Comparison of ENCODE assay signal across 18 cellular contexts in genomic region chr7:103704701-103705100, GRCh38.
DNase-seq lines count a peak whose midpoint lies in the region.
"Had no signal": no experiment of that assay in that cellular context is flagged by ENCODE, and none has a peak within 500 bp of the region (broad histone marks: within the 10 kb centered on the region; RNA-seq: fewer than 3 reads in every experiment).

No MANE protein-coding gene starts in this region.

- peak; percentile 94 for DNase-seq in DMS 273 (lab: John Stamatoyannopoulos, UW; ENCODE audit: unreplicated experiment)
- peak; percentile 64 for DNase-seq in NCI-H1092 treated with DMSO at 0.1 percent for 48 hours (lab: John Stamatoyannopoulos, UW)
- DNase-seq in NCI-H69 (lab: John Stamatoyannopoulos, UW): peak; percentile 15
- peak; percentile 37 for DNase-seq in fibroblast of peridontal ligament (ENCODE audit: extremely low read depth)
- no peak for DNase-seq in GF-D8 (lab: John Stamatoyannopoulos, UW)
- no peak for DNase-seq in activated naive CD4-positive, alpha-beta T cell (lab: John Stamatoyannopoulos, UW)
- DNase-seq in stimulated activated naive CD4-positive, alpha-beta T cell (lab: John Stamatoyannopoulos, UW): no peak
- DNase-seq in NCI-H2081 (lab: John Stamatoyannopoulos, UW): no peak
- DNase-seq: BE2C; CD4-positive, CD25-positive, alpha-beta regulatory T cell; DMS53; H7; HFFc6; NCI-H1436; NCI-H2029 treated with DMSO at 0.1 percent for 48 hours; NCI-H748 treated with DMSO at 0.1 percent for 48 hours; OCI-M1; SHP77 had no signal

Comparison
In these comparisons a context has a peak if more than half of its experiments do, and no peak if none do; other contexts are left out.
1. DNase-seq: peak in DMS 273 (single experiment), NCI-H1092 treated with DMSO at 0.1 percent for 48 hours (single experiment), NCI-H69 (single experiment) and fibroblast of peridontal ligament (single experiment); none in GF-D8 (single experiment), activated naive CD4-positive, alpha-beta T cell (0 of 4), stimulated activated naive CD4-positive, alpha-beta T cell (0 of 6) and NCI-H2081 (0 of 2).